In genomic region chr16:2420035-2420434, GRCh38 we compare ENCODE assay signal across 26 cellular contexts. TPM values are rescaled to one million over a fixed set of nuclear protein-coding genes. Genes with fewer than 3 reads are reported as not detected.
"Had no signal": no experiment of that assay in that cellular context is flagged by ENCODE, and none has a peak within 500 bp of the region (broad histone marks: within the 10 kb centered on the region; RNA-seq: fewer than 3 reads in every experiment).

No MANE protein-coding gene starts in this region.

- H3K27me3 Mint-ChIP-seq: activated T-helper 17 cell treated with anti-CD3 and anti-CD28 coated beads, Interleukin-2, amount 50 U/mL, for 72 hours; natural killer cell treated with Interleukin-12 subunit alpha and Interleukin-12 subunit beta and Interleukin-15 and Interleukin-18, amount 100 ng/mL, for 72 hours had no signal

- H3K4me3 ChIP-seq: ascending aorta, colonic mucosa, dorsolateral prefrontal cortex, hepatocyte, left ventricle myocardium inferior, prostate gland, upper lobe of left lung had no signal

- H3K36me3 Mint-ChIP-seq: activated naive CD4-positive, alpha-beta T cell treated with anti-CD3 and anti-CD28 coated beads, Interleukin-2, amount 50 U/mL, for 72 hours; immature natural killer cell; natural killer cell treated with Interleukin-12 subunit alpha and Interleukin-12 subunit beta and Interleukin-15 and Interleukin-18, amount 100 ng/mL, for 72 hours had no signal

- H3K4me1 Mint-ChIP-seq: activated T-helper 17 cell treated with anti-CD3 and anti-CD28 coated beads, Interleukin-2, amount 50 U/mL, for 72 hours had no signal

- ATAC-seq: activated naive CD4-positive, alpha-beta T cell treated with anti-CD3 and anti-CD28 coated beads, Interleukin-2, amount 50 U/mL, for 72 hours; activated T-helper 17 cell treated with anti-CD3 and anti-CD28 coated beads, Interleukin-2, amount 50 U/mL, for 72 hours; effector memory CD8-positive, alpha-beta T cell; esophagus mucosa; foreskin keratinocyte; natural killer cell treated with Interleukin-12 subunit alpha and Interleukin-12 subunit beta and Interleukin-15 and Interleukin-18, amount 100 ng/mL, for 72 hours; stimulated activated naive CD8-positive, alpha-beta T cell treated with anti-CD3 and anti-CD28 coated beads, Interleukin-15, Interleukin-2, amounts not matched to agents 100 U/mL and 50 U/mL, for 24 hours had no signal

- DNase-seq: activated CD4-positive, CD25-positive, alpha-beta regulatory T cell treated with anti-CD3 and anti-CD28 coated beads, Interleukin-2, amount 50 U/mL, for 72 hours; activated T-cell treated with anti-CD3 and anti-CD28 coated beads, Interleukin-2, amount 50 U/mL, for 1 hour; colonic mucosa; dorsolateral prefrontal cortex; effector memory CD8-positive, alpha-beta T cell; foreskin keratinocyte; immature natural killer cell; left ventricle myocardium inferior; mammary epithelial cell; midbrain; stimulated activated CD4-positive, alpha-beta T cell treated with anti-CD3 and anti-CD28 coated beads, Interleukin-12 subunit alpha, Interleukin-12 subunit beta, amount 100 ng/mL, for 4 hours; stimulated activated CD4-positive, alpha-beta T cell treated with anti-CD3 and anti-CD28 coated beads, Interleukin-4, amount 100 ng/mL, for 4 hours; stimulated activated naive CD8-positive, alpha-beta T cell treated with anti-CD3 and anti-CD28 coated beads, Interleukin-15, Interleukin-2, amounts not matched to agents 100 U/mL and 50 U/mL, for 24 hours; T-helper 1 cell; upper lobe of left lung; WERI-Rb-1 had no signal

- H3K4me1 ChIP-seq: ascending aorta, colonic mucosa, foreskin keratinocyte, left ventricle myocardium inferior, prostate gland had no signal

- H3K27ac ChIP-seq: ascending aorta, colonic mucosa, dorsolateral prefrontal cortex, foreskin keratinocyte, hepatocyte, left ventricle myocardium inferior, prostate gland, upper lobe of left lung, WERI-Rb-1 had no signal

- H3K27ac Mint-ChIP-seq: activated naive CD4-positive, alpha-beta T cell treated with anti-CD3 and anti-CD28 coated beads, Interleukin-2, amount 50 U/mL, for 72 hours; activated T-helper 17 cell treated with anti-CD3 and anti-CD28 coated beads, Interleukin-2, amount 50 U/mL, for 72 hours; effector memory CD8-positive, alpha-beta T cell; immature natural killer cell; natural killer cell treated with Interleukin-12 subunit alpha and Interleukin-12 subunit beta and Interleukin-15 and Interleukin-18, amount 100 ng/mL, for 72 hours had no signal

- H3K4me2 ChIP-seq: hepatocyte had no signal

- H2AFZ ChIP-seq: hepatocyte had no signal

- H3K4me3 Mint-ChIP-seq: activated T-helper 17 cell treated with anti-CD3 and anti-CD28 coated beads, Interleukin-2, amount 50 U/mL, for 72 hours; central memory CD8-positive, alpha-beta T cell; effector memory CD8-positive, alpha-beta T cell; immature natural killer cell; natural killer cell treated with Interleukin-12 subunit alpha and Interleukin-12 subunit beta and Interleukin-15 and Interleukin-18, amount 100 ng/mL, for 72 hours had no signal

- H3K9me3 Mint-ChIP-seq: activated naive CD4-positive, alpha-beta T cell treated with anti-CD3 and anti-CD28 coated beads, Interleukin-2, amount 50 U/mL, for 72 hours; activated T-helper 17 cell treated with anti-CD3 and anti-CD28 coated beads, Interleukin-2, amount 50 U/mL, for 72 hours; central memory CD8-positive, alpha-beta T cell; effector memory CD8-positive, alpha-beta T cell; immature natural killer cell; natural killer cell treated with Interleukin-12 subunit alpha and Interleukin-12 subunit beta and Interleukin-15 and Interleukin-18, amount 100 ng/mL, for 72 hours had no signal

- H3K27me3 ChIP-seq: ascending aorta, colonic mucosa, hepatocyte, upper lobe of left lung had no signal

- H3K36me3 ChIP-seq: ascending aorta, colonic mucosa, left ventricle myocardium inferior, prostate gland, upper lobe of left lung, WERI-Rb-1 had no signal

- H3K9me3 ChIP-seq: ascending aorta, colonic mucosa, left ventricle myocardium inferior, prostate gland, upper lobe of left lung had no signal

RNA-seq across cellular contexts. Expression of gene TEDC2, which starts 39.9 kb away (rescaled TPM):
- total RNA-seq: ascending aorta had no signal

RNA-seq across cellular contexts. Expression of gene NTN3, which starts 51.1 kb away (rescaled TPM):
- total RNA-seq: activated naive CD4-positive, alpha-beta T cell treated with anti-CD3 and anti-CD28 coated beads, Interleukin-2, amount 50 U/mL, for 72 hours; ascending aorta; colonic mucosa; natural killer cell treated with Interleukin-12 subunit alpha and Interleukin-12 subunit beta and Interleukin-15 and Interleukin-18, amount 100 ng/mL, for 72 hours; subcutaneous adipose tissue; upper lobe of left lung had no signal
- polyA plus RNA-seq: endothelial cell of umbilical vein, foreskin keratinocyte, immature natural killer cell, mammary epithelial cell had no signal
